ENCODE assay signal across 1 cellular context in genomic region chr16:7272567-7273158, GRCh38.
TF ChIP-seq lines count a peak whose summit lies in the region.

No MANE protein-coding gene starts in this region.

TF ChIP-seq in HepG2, 621 proteins besides CTCF, POLR2A, EP300 and RAD21 (continued from another document):
- TF ChIP-seq PRDM4 (CRISPR knock-in tag; IDR thresholded peaks at IDR 0.05; ENCODE audit: borderline replicate concordance) (no peak), PCBP2 (optimal IDR thresholded peaks at IDR 0.05; ENCODE audit: low read depth, low read length, poor library complexity, severe bottlenecking) (peak; percentile 94), ZNF749 (CRISPR knock-in tag; IDR thresholded peaks at IDR 0.05; ENCODE audit: borderline replicate concordance) (no peak), PCBP1 (IDR thresholded peaks at IDR 0.05; ENCODE audit: borderline replicate concordance, low read depth, low read length) (peak; percentile 90; the same call in 1 of the 2 replicates), RNF219 (CRISPR knock-in tag; IDR thresholded peaks at IDR 0.05) (no peak), KDM4B (CRISPR knock-in tag; IDR thresholded peaks at IDR 0.05) (no peak)
TF ChIP-seq in HepG2: peak in this region for 3.
